24 cellular contexts compared by ENCODE assay signal in the genomic region with DNA sequence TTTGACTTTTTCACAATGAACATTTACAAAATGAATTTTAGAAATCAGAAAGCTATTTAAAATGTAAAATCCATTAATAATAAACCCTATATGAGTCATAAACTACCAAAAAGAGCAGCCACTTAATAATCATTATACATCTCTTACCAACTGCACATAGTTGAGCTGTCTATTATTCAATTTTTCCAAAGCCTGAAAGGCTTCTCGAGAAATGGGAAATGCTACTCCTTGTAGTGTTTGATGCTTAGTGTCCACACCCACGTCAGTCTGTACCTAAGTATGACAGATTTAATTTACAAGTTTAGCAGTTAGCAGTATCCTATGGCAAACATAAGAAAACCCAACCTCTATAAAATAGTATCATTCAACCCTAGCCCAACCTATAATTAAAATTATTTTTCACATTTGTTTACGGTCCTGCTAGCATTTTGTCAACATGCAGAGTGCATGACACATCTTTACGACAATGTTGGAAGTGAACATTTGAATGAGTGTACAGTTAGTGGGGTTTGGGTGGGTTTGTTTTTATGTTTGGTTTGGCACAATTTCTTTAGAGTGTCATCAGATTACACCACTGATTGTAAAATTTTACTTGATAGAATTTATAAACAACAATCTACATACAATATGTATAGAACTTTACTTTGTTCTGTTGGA. TPM values are rescaled to one million over a fixed set of nuclear protein-coding genes. Genes with fewer than 3 reads are reported as not detected.
"Had no signal": no experiment of that assay in that cellular context is flagged by ENCODE, and none has a peak within 500 bp of the region (broad histone marks: within the 10 kb centered on the region; RNA-seq: fewer than 3 reads in every experiment).

No MANE protein-coding gene starts in this region.

- H3K27ac Mint-ChIP-seq: activated T-helper 2 cell treated with anti-CD3 and anti-CD28 coated beads, Interferon-gamma antibody, Interleukin-2, Interleukin-4, amounts not matched to agents 10 μg/mL and 5 μg/mL and 100 μg/mL, durations not matched to agents 14 hours and 24 hours and 36 hours; dendritic cell treated with granulocyte-macrophage colony-stimulating factor and Interleukin-4, amounts not matched to agents 40 ng/mL and 50 ng/mL, for 4 days had no signal

- H3K4me2 ChIP-seq: KMS-11, SK-N-SH had no signal

- H3K4me3 ChIP-seq: cardiac muscle cell, SJCRH30 had no signal

- H3K27me3 ChIP-seq: brain microvascular endothelial cell, cardiac muscle cell, SJCRH30 had no signal

- DNase-seq: activated CD4-positive, alpha-beta T cell treated with anti-CD3 and anti-CD28 coated beads for 48 hours; activated CD4-positive, alpha-beta T cell treated with anti-CD3 and anti-CD28 coated beads, Interleukin-2, amount 50 U/mL, for 48 hours; activated gamma-delta T cell treated with Interleukin-2 at 50 U/mL for 16 hours; activated naive CD4-positive, alpha-beta T cell treated with anti-CD3 and anti-CD28 coated beads, Interleukin-2, amount 50 U/mL, for 16 hours; brain microvascular endothelial cell; MM.1S; NCI-H1105; NCI-H1436; NCI-H1694 treated with DMSO at 0.1 percent for 48 hours; NCI-H2081; NCI-H446; NCI-H526; NCI-H82; Right ventricle myocardium superior; SJCRH30; SK-N-SH; T-helper 1 cell; WERI-Rb-1 had no signal

- H3K27ac ChIP-seq: brain microvascular endothelial cell, cardiac muscle cell, KMS-11, RWPE1, SJCRH30, WERI-Rb-1 had no signal

- H3K4me3 Mint-ChIP-seq: dendritic cell treated with granulocyte-macrophage colony-stimulating factor and Interleukin-4, amounts not matched to agents 40 ng/mL and 50 ng/mL, for 4 days had no signal

- H3K9ac ChIP-seq: KMS-11, SK-N-SH had no signal

- H3K27me3 Mint-ChIP-seq: dendritic cell treated with granulocyte-macrophage colony-stimulating factor and Interleukin-4, amounts not matched to agents 40 ng/mL and 50 ng/mL, for 4 days had no signal

- H3K4me1 ChIP-seq: SJCRH30 had no signal

- H3K9me3 Mint-ChIP-seq: activated T-helper 2 cell treated with anti-CD3 and anti-CD28 coated beads, Interferon-gamma antibody, Interleukin-2, Interleukin-4, amounts not matched to agents 10 μg/mL and 5 μg/mL and 100 μg/mL, durations not matched to agents 14 hours and 24 hours and 36 hours; dendritic cell treated with granulocyte-macrophage colony-stimulating factor and Interleukin-4, amounts not matched to agents 40 ng/mL and 50 ng/mL, for 4 days had no signal

- H3K9me3 ChIP-seq: SJCRH30, SK-N-SH had no signal

- H3K9me2 ChIP-seq: SK-N-SH had no signal

- ATAC-seq: Panc1 had no signal

RNA-seq across cellular contexts. Expression of gene IRAK4, which starts 38.9 kb away (rescaled TPM):
- total RNA-seq: cardiac muscle cell had no signal

RNA-seq across cellular contexts. Expression of gene PUS7L, which starts 39.1 kb away (rescaled TPM):
- total RNA-seq: cardiac muscle cell had no signal
